ENCODE assay signal across 18 cellular contexts in genomic region chr6:154768280-154768679, GRCh38. TPM values are rescaled to one million over a fixed set of nuclear protein-coding genes. Genes with fewer than 3 reads are reported as not detected.
DNase-seq lines count a peak whose midpoint lies in the region; ATAC-seq, FAIRE-seq and TF ChIP-seq lines count a peak whose summit lies in the region.
"Had no signal": no experiment of that assay in that cellular context is flagged by ENCODE, and none has a peak within 500 bp of the region (broad histone marks: within the 10 kb centered on the region; RNA-seq: fewer than 3 reads in every experiment).

No MANE protein-coding gene starts in this region.

- H3K9me3 ChIP-seq in mammary epithelial cell (replicated peaks; ENCODE audit: insufficient read depth, low read length) = no peaks in the 10 kb centered on the region
- H3K9me3 ChIP-seq: BE2C had no signal

- peaks cover 2% of the 10 kb centered on the region for H3K36me3 ChIP-seq in mammary epithelial cell (ENCODE audit: insufficient read depth, low read length)

- no peak overlapping the region for H3K4me3 Mint-ChIP-seq in MCF 10A (ENCODE audit: unreplicated experiment)
- H3K4me3 Mint-ChIP-seq: CD8-positive, alpha-beta T cell; H9; IgD-negative memory B cell had no signal

- H3K27me3 ChIP-seq in mammary epithelial cell (ENCODE audit: insufficient read depth, low read length) (no peaks in the 10 kb centered on the region), foreskin keratinocyte (no peaks in the 10 kb centered on the region)
- H3K27me3 ChIP-seq: BE2C had no signal

- peaks cover 45% of the 10 kb centered on the region for H3K4me1 Mint-ChIP-seq in MCF 10A (ENCODE audit: insufficient read depth, unreplicated experiment)

- no peak for TF ChIP-seq POLR2A in GM12891 (IDR thresholded peaks at IDR 0.05; ENCODE audit: low read depth, low read length)

- peaks cover 11% of the 10 kb centered on the region for H3K36me3 Mint-ChIP-seq in MCF 10A (ENCODE audit: insufficient read depth, unreplicated experiment)

- POLR2A ChIA-PET in MCF 10A (lab: Yijun Ruan, JAX) = interaction anchor here (2.7 kb wide), 1 partner anchor 14 kb away, joined by 8 read pairs; no protein-coding TSS in a partner anchor

- TF ChIP-seq CTCF in mammary epithelial cell (conservative IDR thresholded peaks at IDR 0.05 in 1 of 2, IDR thresholded peaks at IDR 0.05 in 1 of 2; ENCODE audit: extremely low read depth in 1 of 2, insufficient read depth in 1 of 2, low read depth in 1 of 2, low read length in 2 of 2) (no peak), MCF 10A (IDR thresholded peaks at IDR 0.05; ENCODE audit: unreplicated experiment) (no peak), foreskin keratinocyte (conservative IDR thresholded peaks at IDR 0.05) (no peak)

- H3K27me3 Mint-ChIP-seq in MCF 10A (ENCODE audit: insufficient read depth, unreplicated experiment) = no peaks in the 10 kb centered on the region
- H3K27me3 Mint-ChIP-seq: IgD-negative memory B cell had no signal

- peaks cover 99% of the 10 kb centered on the region for H3K79me2 ChIP-seq in mammary epithelial cell (ENCODE audit: insufficient read depth, low read length)

- H3K4me1 ChIP-seq in mammary epithelial cell (ENCODE audit: insufficient read depth, low read length) = no peaks in the 10 kb centered on the region
- peaks cover 6% of the 10 kb centered on the region for H3K4me1 ChIP-seq in foreskin keratinocyte

- no peak overlapping the region for H3K27ac Mint-ChIP-seq in MCF 10A (ENCODE audit: low read depth, unreplicated experiment)
- H3K27ac Mint-ChIP-seq: CD8-positive, alpha-beta T cell; H9 had no signal

- H3K27ac ChIP-seq in mammary epithelial cell (ENCODE audit: insufficient read depth, low read depth, low read length) = no peak overlapping the region
- H3K27ac ChIP-seq in foreskin keratinocyte = no peak overlapping the region
- H3K27ac ChIP-seq: C4-2B had no signal

- dilution Hi-C loops in mammary epithelial cell (cut with HindIII; ENCODE audit: low sequenced_read_pairs) = loop anchor here (5.0 kb wide), 1 partner anchor 46 kb away; no protein-coding TSS in a partner anchor

- CTCF ChIA-PET in mammary epithelial cell (lab: Charles Lee; ENCODE audit: low non-redundant PET) (no interaction called here), MCF 10A (lab: Yijun Ruan, JAX) (interaction anchor here (0.6 kb wide), 1 partner anchor 11 kb away, joined by 5 read pairs; no protein-coding TSS in a partner anchor)

- H3K4me3 ChIP-seq in mammary epithelial cell (replicated peaks in 1 of 3; ENCODE audit: insufficient read depth in 1 of 3, low read depth in 2 of 3, low read length in 3 of 3) = no peak overlapping the region

- in situ Hi-C loops in mammary epithelial cell (cut with MboI; ENCODE audit: low sequenced_read_pairs in 2 of 2) = no loop called here

- H4K20me1 ChIP-seq in mammary epithelial cell (ENCODE audit: insufficient read depth, low read length) = peaks cover 12% of the 10 kb centered on the region

- no peak for ATAC-seq in foreskin keratinocyte
- ATAC-seq: CD8-positive, alpha-beta T cell had no signal

- no peak for FAIRE-seq in GM12891 (lab: Jason Lieb, UNC)
- FAIRE-seq: A204.1, G401.6, GM12892 had no signal

- H3K9ac ChIP-seq in mammary epithelial cell (ENCODE audit: insufficient read depth, low read length) = no peak overlapping the region

- no peak overlapping the region for H2AFZ ChIP-seq in mammary epithelial cell (ENCODE audit: low read depth, low read length)

- no peaks in the 10 kb centered on the region for H3K9me3 Mint-ChIP-seq in MCF 10A (ENCODE audit: unreplicated experiment)
- H3K9me3 Mint-ChIP-seq: CD8-positive, alpha-beta T cell; H9; IgD-negative memory B cell had no signal

- DNase-seq in mammary epithelial cell (peak; percentile 11), MCF 10A (ENCODE audit: unreplicated experiment) (no peak), ELR (ENCODE audit: low read depth) (peak; percentile 37), glomerular visceral epithelial cell (ENCODE audit: extremely low spot score) (peak; percentile 6), GM12891 (ENCODE audit: insufficient read length, low spot score) (no peak), foreskin keratinocyte (no peak), DMS153 treated with DMSO at 0.1 percent for 48 hours (lab: John Stamatoyannopoulos, UW; ENCODE audit: unreplicated experiment) (no peak)
- DNase-seq: BE2C; CD8-positive, alpha-beta T cell; COR-L47; DMS53; GOT3; H9 had no signal

- BruUV-seq in mammary epithelial cell (replicated peaks; lab: Mats Ljungman, UMichigan) = no TSS peak
- no TSS peak for BruUV-seq in MCF 10A (replicated peaks; lab: Mats Ljungman, UMichigan)

- WGBS in mammary epithelial cell (ENCODE audit: low coverage, missing lambda C conversion rate) = 68% methylated on average over 3 of the region's 3 CpGs

- intact Hi-C loops in mammary epithelial cell (cut with micrococcal nuclease) (no loop called here), MCF 10A (cut with micrococcal nuclease) (no loop called here)

- H3K4me2 ChIP-seq in mammary epithelial cell (ENCODE audit: insufficient read depth, low read depth, low read length) = no peak overlapping the region

TF ChIP-seq in GM12891, 5 proteins besides CTCF, POLR2A, EP300 and RAD21:
- no peak for TF ChIP-seq PAX5 (IDR thresholded peaks at IDR 0.05; ENCODE audit: insufficient read depth, low read length, severe bottlenecking)
- no peak for TF ChIP-seq TAF1 (IDR thresholded peaks at IDR 0.05; ENCODE audit: low read depth, low read length)
- no peak for TF ChIP-seq POLR2AphosphoS5 (IDR thresholded peaks at IDR 0.05; ENCODE audit: low read depth, low read length)

RNA-seq across cellular contexts. Expression of gene SCAF8, which starts 35.1 kb away (rescaled TPM):
- total RNA-seq in mammary epithelial cell (10 to 100 TPM; 31.8 to 36.9 TPM), MCF 10A (2022) (41.0 and 49.2 TPM in 2 replicates), foreskin keratinocyte (31.7 and 33.8 TPM in 2 replicates)
- polyA plus RNA-seq in mammary epithelial cell (15.5 TPM), foreskin keratinocyte (6.2 and 7.1 TPM in 2 replicates)
- polyA minus RNA-seq in mammary epithelial cell = 32.6 TPM
- 12.7 TPM for polyA plus RNA-seq in GM12891 (2012; ENCODE audit: low read depth, missing spikeins)

Comparison
In these comparisons a context has a peak if more than half of its experiments do, and no peak if none do; other contexts are left out.
1. DNase-seq: peak in mammary epithelial cell (single experiment), ELR (single experiment) and glomerular visceral epithelial cell (single experiment); none in MCF 10A (single experiment), GM12891 (single experiment), foreskin keratinocyte (0 of 2) and DMS153 treated with DMSO at 0.1 percent for 48 hours (single experiment).